In genomic region chr2:200309296-200309846, GRCh38 we compare ENCODE assay signal across 14 cellular contexts. TPM values are rescaled to one million over a fixed set of nuclear protein-coding genes. Genes with fewer than 3 reads are reported as not detected.
A peak's percentile ranks its signal among the peaks of the same experiment; 100 is the strongest.
DNase-seq lines count a peak whose midpoint lies in the region; ATAC-seq, FAIRE-seq and TF ChIP-seq lines count a peak whose summit lies in the region.
"Had no signal": no experiment of that assay in that cellular context is flagged by ENCODE, and none has a peak within 500 bp of the region (broad histone marks: within the 10 kb centered on the region; RNA-seq: fewer than 3 reads in every experiment).

No MANE protein-coding gene starts in this region.

- DNase-seq in GM12891 (ENCODE audit: insufficient read length, low spot score) (no peak), WTC11 (ENCODE audit: low spot score) (no peak), fibroblast of pulmonary artery (ENCODE audit: low read depth) (no peak), trophoblast cell (no peak), GM20000 (ENCODE audit: low spot score) (no peak), iPS-NIHi11 (ENCODE audit: low spot score) (no peak), 8988T (no peak)
- DNase-seq: activated T-cell treated with anti-CD3 and anti-CD28 coated beads for 4 hours; effector memory CD4-positive, alpha-beta T cell; heart right ventricle; NCI-H2029 treated with DMSO at 0.1 percent for 48 hours had no signal

- H3K4me3 ChIP-seq in fibroblast of pulmonary artery (replicated peaks; ENCODE audit: low read depth, low read length), result peak overlapping the region; percentile 63
- no peak overlapping the region for H3K4me3 ChIP-seq in trophoblast cell (ENCODE audit: low read depth, low read length)

- TF ChIP-seq POLR2A in GM12891 (IDR thresholded peaks at IDR 0.05; ENCODE audit: low read depth, low read length), result no peak

- no peak overlapping the region for H3K18ac ChIP-seq in trophoblast cell (ENCODE audit: low read length)

- CTCF ChIA-PET in WTC11 (lab: Charles Lee), result interaction anchor here (0.5 to 1.0 kb wide), 2 partner anchors 255 to 840 kb away, joined by 3 to 4 read pairs; no protein-coding TSS in a partner anchor

- H3K36me3 Mint-ChIP-seq in WTC11, result peaks cover 2% of the 10 kb centered on the region; the same call in 1 of the 2 replicates

- H4K12ac ChIP-seq in trophoblast cell (ENCODE audit: low read depth, low read length), result no peak overlapping the region

- no peak overlapping the region for H2AK5ac ChIP-seq in trophoblast cell (ENCODE audit: low read length)

- H3K9me3 ChIP-seq in trophoblast cell (ENCODE audit: insufficient read depth, low read depth, low read length), result no peaks in the 10 kb centered on the region
- H3K9me3 ChIP-seq: heart right ventricle had no signal

- H3K27me3 ChIP-seq in trophoblast cell (ENCODE audit: insufficient read depth, low read length), result no peaks in the 10 kb centered on the region
- H3K27me3 ChIP-seq: heart right ventricle had no signal

- H3K36me3 ChIP-seq in trophoblast cell (ENCODE audit: control insufficient read depth in 1 of 2, insufficient read depth in 2 of 2, low read length in 2 of 2), result no peaks in the 10 kb centered on the region
- H3K36me3 ChIP-seq: heart right ventricle had no signal

- H4K8ac ChIP-seq in trophoblast cell (ENCODE audit: low read depth, low read length), result no peak overlapping the region

- H3K4me2 ChIP-seq in trophoblast cell (ENCODE audit: low read length), result peak overlapping the region; percentile 80

- H3K9me3 Mint-ChIP-seq in WTC11, result no peaks in the 10 kb centered on the region

- no peak overlapping the region for H3K9ac ChIP-seq in trophoblast cell (ENCODE audit: low read length)

- peak; percentile 54 for FAIRE-seq in GM12891 (lab: Jason Lieb, UNC)
- FAIRE-seq: G401.6 had no signal

- no peak overlapping the region for H2BK12ac ChIP-seq in trophoblast cell (ENCODE audit: low read length)

- peaks cover 27% of the 10 kb centered on the region for H3K79me2 ChIP-seq in trophoblast cell (ENCODE audit: control insufficient read depth, insufficient read depth, low read length, poor library complexity)

- no CpG with 5 or more reads among the region's 1 CpG for WGBS in trophoblast cell (ENCODE audit: extremely low coverage, insufficient coverage, insufficient read length)

- H3K4me1 ChIP-seq in trophoblast cell (ENCODE audit: control insufficient read depth in 1 of 2, insufficient read depth in 2 of 2, low read length in 2 of 2), result peaks cover 8 to 11% of the 10 kb centered on the region in 2 experiments

- ATAC-seq in WTC11 (no peak), GM18907 (IDR thresholded peaks at IDR 0.05; ENCODE audit: unreplicated experiment) (no peak)
- ATAC-seq: heart right ventricle had no signal

- no peaks in the 10 kb centered on the region; the same call in 1 of the 2 replicates for H3K27me3 Mint-ChIP-seq in WTC11 (ENCODE audit: low read depth)

- POLR2A ChIA-PET in WTC11 (lab: Charles Lee), result interaction anchor here (0.7 kb wide), 1 partner anchor 51 kb away, joined by 3 read pairs; no protein-coding TSS in a partner anchor

- no peak overlapping the region for H2BK5ac ChIP-seq in trophoblast cell (ENCODE audit: low read depth, low read length, poor library complexity)

- TF ChIP-seq CTCF in WTC11 (IDR thresholded peaks at IDR 0.05) (no peak), fibroblast of pulmonary artery (IDR thresholded peaks at IDR 0.05; ENCODE audit: low read length, missing control alignments) (no peak), GM20000 (IDR thresholded peaks at IDR 0.05; ENCODE audit: extremely low read depth, missing control alignments) (no peak)

- H3K14ac ChIP-seq in trophoblast cell (ENCODE audit: low read length), result no peak overlapping the region

- no peak overlapping the region for H3K27ac ChIP-seq in trophoblast cell (ENCODE audit: low read depth, low read length)
- H3K27ac ChIP-seq: C4-2B had no signal

- peak overlapping the region; percentile 92 for H3K27ac Mint-ChIP-seq in WTC11

- peak overlapping the region; percentile 29 for H3K4ac ChIP-seq in trophoblast cell (ENCODE audit: low read depth, low read length)

- H3K4me1 Mint-ChIP-seq in WTC11, result peaks cover 75% of the 10 kb centered on the region

- H3K79me1 ChIP-seq in trophoblast cell (ENCODE audit: low read length), result peaks cover 19% of the 10 kb centered on the region

- H2AFZ ChIP-seq in trophoblast cell (ENCODE audit: insufficient read depth, low read length, poor library complexity), result no peak overlapping the region

- no peak overlapping the region for H2BK120ac ChIP-seq in trophoblast cell (ENCODE audit: insufficient read depth, low read length, poor library complexity)

- no peak overlapping the region for H4K91ac ChIP-seq in trophoblast cell (ENCODE audit: low read depth, low read length)

- H3K4me3 Mint-ChIP-seq in WTC11, result peak overlapping the region; percentile 76

- H3K23ac ChIP-seq in trophoblast cell (ENCODE audit: low read length), result no peak overlapping the region

TF ChIP-seq in GM12891, 5 proteins besides CTCF, POLR2A, EP300 and RAD21:
- TF ChIP-seq SPI1 (IDR thresholded peaks at IDR 0.05; ENCODE audit: low read depth, low read length) (no peak), POLR2AphosphoS5 (IDR thresholded peaks at IDR 0.05; ENCODE audit: low read depth, low read length) (no peak), TAF1 (IDR thresholded peaks at IDR 0.05; ENCODE audit: low read depth, low read length) (no peak), POU2F2 (IDR thresholded peaks at IDR 0.05; ENCODE audit: low read depth, low read length) (no peak), PAX5 (IDR thresholded peaks at IDR 0.05; ENCODE audit: insufficient read depth, low read length, severe bottlenecking) (no peak)
TF ChIP-seq in GM12891: peak in this region for 0.

TF ChIP-seq in WTC11, 78 proteins besides CTCF, POLR2A, EP300 and RAD21:
- TF ChIP-seq, protein P1, sequence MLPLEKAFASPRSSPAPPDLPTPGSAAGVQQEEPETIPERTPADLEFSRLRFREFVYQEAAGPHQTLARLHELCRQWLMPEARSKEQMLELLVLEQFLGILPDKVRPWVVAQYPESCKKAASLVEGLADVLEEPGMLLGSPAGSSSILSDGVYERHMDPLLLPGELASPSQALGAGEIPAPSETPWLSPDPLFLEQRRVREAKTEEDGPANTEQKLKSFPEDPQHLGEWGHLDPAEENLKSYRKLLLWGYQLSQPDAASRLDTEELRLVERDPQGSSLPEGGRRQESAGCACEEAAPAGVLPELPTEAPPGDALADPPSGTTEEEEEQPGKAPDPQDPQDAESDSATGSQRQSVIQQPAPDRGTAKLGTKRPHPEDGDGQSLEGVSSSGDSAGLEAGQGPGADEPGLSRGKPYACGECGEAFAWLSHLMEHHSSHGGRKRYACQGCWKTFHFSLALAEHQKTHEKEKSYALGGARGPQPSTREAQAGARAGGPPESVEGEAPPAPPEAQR (CRISPR knock-in tag; IDR thresholded peaks at IDR 0.05), result no peak
- TF ChIP-seq SOX15 (CRISPR knock-in tag; IDR thresholded peaks at IDR 0.05) (no peak), SMAD3 (CRISPR knock-in tag; IDR thresholded peaks at IDR 0.05; ENCODE audit: borderline replicate concordance) (no peak), MYBL2 (CRISPR knock-in tag; IDR thresholded peaks at IDR 0.05) (no peak), PREB (CRISPR knock-in tag; IDR thresholded peaks at IDR 0.05; ENCODE audit: borderline replicate concordance) (no peak), ZNF138 (CRISPR knock-in tag; conservative IDR thresholded peaks at IDR 0.05) (no peak), MLX (CRISPR knock-in tag; IDR thresholded peaks at IDR 0.05) (no peak), CBFB (CRISPR knock-in tag; IDR thresholded peaks at IDR 0.05; ENCODE audit: low read depth) (no peak), GABPB1 (CRISPR knock-in tag; IDR thresholded peaks at IDR 0.05) (no peak), FOXP4 (CRISPR knock-in tag; IDR thresholded peaks at IDR 0.05) (no peak)
- TF ChIP-seq, protein P2, sequence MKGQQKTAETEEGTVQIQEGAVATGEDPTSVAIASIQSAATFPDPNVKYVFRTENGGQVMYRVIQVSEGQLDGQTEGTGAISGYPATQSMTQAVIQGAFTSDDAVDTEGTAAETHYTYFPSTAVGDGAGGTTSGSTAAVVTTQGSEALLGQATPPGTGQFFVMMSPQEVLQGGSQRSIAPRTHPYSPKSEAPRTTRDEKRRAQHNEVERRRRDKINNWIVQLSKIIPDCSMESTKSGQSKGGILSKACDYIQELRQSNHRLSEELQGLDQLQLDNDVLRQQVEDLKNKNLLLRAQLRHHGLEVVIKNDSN (CRISPR knock-in tag; IDR thresholded peaks at IDR 0.05), result no peak

RNA-seq across cellular contexts. Expression of gene SPATS2L, which starts 2.9 kb away (rescaled TPM):
- polyA plus RNA-seq in GM12891 (2012; ENCODE audit: low read depth, missing spikeins), result 26.1 TPM
- 103 to 112 TPM (median 111 TPM) in 3 replicates for total RNA-seq in WTC11 (2021)
- 338 and 348 TPM in 2 replicates for polyA plus RNA-seq in trophoblast cell (2013)
